Comparison of ENCODE assay signal across 22 cellular contexts in the genomic region with DNA sequence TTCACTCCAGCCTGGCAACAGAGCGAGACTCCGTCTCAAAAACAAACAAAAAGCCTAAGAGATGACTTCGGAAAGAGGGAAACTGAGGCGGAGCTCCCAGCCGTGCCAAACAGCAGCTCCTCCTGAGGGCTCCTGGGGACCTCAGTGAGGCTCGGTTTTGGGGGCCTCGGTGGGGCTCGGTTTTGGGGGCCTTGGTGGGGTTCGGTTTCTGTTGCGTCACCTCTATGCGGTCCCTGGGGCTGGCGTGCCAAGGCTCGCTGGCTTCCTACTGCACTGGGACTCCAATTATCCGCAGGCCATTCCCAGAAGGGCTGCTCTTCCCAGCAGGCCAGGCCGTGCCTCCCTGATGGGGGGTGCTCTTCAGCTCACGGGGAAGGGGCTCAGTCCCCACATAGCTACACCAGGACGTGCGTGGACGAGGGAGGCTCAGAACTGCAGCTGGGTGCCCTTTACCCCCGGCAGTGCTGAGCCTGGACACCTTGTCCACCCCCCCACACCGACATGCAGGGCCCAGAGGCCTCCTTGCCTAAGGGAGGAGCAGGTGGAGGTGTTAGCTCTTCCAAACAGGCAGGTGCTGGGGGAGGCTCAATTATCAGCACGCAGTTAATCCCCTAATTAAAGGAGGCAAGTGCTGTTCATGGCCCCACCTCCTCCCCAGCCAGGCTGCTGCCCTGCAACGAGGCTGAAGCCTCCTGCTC. TPM values are rescaled to one million over a fixed set of nuclear protein-coding genes. Genes with fewer than 3 reads are reported as not detected.
A peak's percentile ranks its signal among the peaks of the same experiment; 100 is the strongest.
DNase-seq lines count a peak whose midpoint lies in the region; ATAC-seq and TF ChIP-seq lines count a peak whose summit lies in the region.
"Had no signal": no experiment of that assay in that cellular context is flagged by ENCODE, and none has a peak within 500 bp of the region (broad histone marks: within the 10 kb centered on the region; RNA-seq: fewer than 3 reads in every experiment).

No MANE protein-coding gene starts in this region.

- ATAC-seq in activated CD8-positive, alpha-beta memory T cell treated with anti-CD3 and anti-CD28 coated beads, Interleukin-2, amount 10 ng/mL, durations not matched to agents 7 days and 5 days: no peak
- ATAC-seq in GM18907 (IDR thresholded peaks at IDR 0.05; ENCODE audit: unreplicated experiment) (no peak), HG02938 (IDR thresholded peaks at IDR 0.05; ENCODE audit: unreplicated experiment) (no peak)

- TF ChIP-seq CTCF in WERI-Rb-1 (IDR thresholded peaks at IDR 0.05; ENCODE audit: low read depth, low read length): no peak

- no peak overlapping the region for H3K14ac ChIP-seq in trophoblast cell (ENCODE audit: low read length)

- no peaks in the 10 kb centered on the region for H3K36me3 Mint-ChIP-seq in activated CD8-positive, alpha-beta memory T cell treated with anti-CD3 and anti-CD28 coated beads, Interleukin-2, amount 10 ng/mL, durations not matched to agents 7 days and 5 days

- no peak overlapping the region for H3K4ac ChIP-seq in trophoblast cell (ENCODE audit: low read depth, low read length)

- H4K12ac ChIP-seq in trophoblast cell (ENCODE audit: low read depth, low read length): no peak overlapping the region

- H3K4me1 Mint-ChIP-seq in activated CD8-positive, alpha-beta memory T cell treated with anti-CD3 and anti-CD28 coated beads, Interleukin-2, amount 10 ng/mL, durations not matched to agents 7 days and 5 days: peaks cover 13% of the 10 kb centered on the region

- H3K27ac Mint-ChIP-seq in activated CD8-positive, alpha-beta memory T cell treated with anti-CD3 and anti-CD28 coated beads, Interleukin-2, amount 10 ng/mL, durations not matched to agents 7 days and 5 days: no peak overlapping the region
- H3K27ac Mint-ChIP-seq: nephron had no signal

- CTCF ChIA-PET in activated CD8-positive, alpha-beta memory T cell treated with anti-CD3 and anti-CD28 coated beads, Interleukin-2, amount 10 ng/mL, durations not matched to agents 7 days and 5 days (lab: Charles Lee): interaction anchor here (1.0 to 6.4 kb wide), 14 partner anchors 10 to 251 kb away, joined by 3 to 58 read pairs (median 6); partner anchors contain the start of genes B3GALT6, SDF4 and UBE2J2

- H3K4me3 Mint-ChIP-seq in activated CD8-positive, alpha-beta memory T cell treated with anti-CD3 and anti-CD28 coated beads, Interleukin-2, amount 10 ng/mL, durations not matched to agents 7 days and 5 days: no peak overlapping the region
- H3K4me3 Mint-ChIP-seq: nephron had no signal

- no peak overlapping the region for H4K91ac ChIP-seq in trophoblast cell (ENCODE audit: low read depth, low read length)

- H2BK120ac ChIP-seq in trophoblast cell (ENCODE audit: insufficient read depth, low read length, poor library complexity): no peak overlapping the region

- H2AFZ ChIP-seq in trophoblast cell (ENCODE audit: insufficient read depth, low read length, poor library complexity): no peak overlapping the region

- DNase-seq in activated CD8-positive, alpha-beta memory T cell treated with anti-CD3 and anti-CD28 coated beads, Interleukin-2, amount 50 U/mL, for 4 hours: peak; percentile 13
- no peak for DNase-seq in activated CD8-positive, alpha-beta memory T cell treated with anti-CD3 and anti-CD28 coated beads, Interleukin-2, amount 10 ng/mL, durations not matched to agents 7 days and 5 days
- DNase-seq in NCI-H1436 treated with DMSO at 0.1 percent for 48 hours (lab: John Stamatoyannopoulos, UW) (peak; percentile 72), WERI-Rb-1 (peak; percentile 48), trophoblast cell (no peak), KBM-7 (no peak)
- DNase-seq: Caco-2; GF-D8; HCEC 1CT; Kasumi-1; NCI-H1694; NK-92 treated with Interleukin-12 subunit alpha and Interleukin-12 subunit beta, amount 100 ng/mL, for 24 hours; stimulated activated CD4-positive, alpha-beta T cell treated with anti-CD3 and anti-CD28 coated beads, Interleukin-2, amount 100 ng/mL, for 24 hours; T-helper 2 cell had no signal

- H3K27me3 Mint-ChIP-seq in activated CD8-positive, alpha-beta memory T cell treated with anti-CD3 and anti-CD28 coated beads, Interleukin-2, amount 10 ng/mL, durations not matched to agents 7 days and 5 days: peaks cover 18% of the 10 kb centered on the region

- H3K4me3 ChIP-seq in WERI-Rb-1 (ENCODE audit: low read depth, low read length): no peak overlapping the region
- H3K4me3 ChIP-seq in trophoblast cell (ENCODE audit: low read depth, low read length): peak overlapping the region; percentile 54
- H3K4me3 ChIP-seq: coronary artery had no signal

- in situ Hi-C loops in KBM-7 (cut with MboI; ENCODE audit: low pct_unique_long_range_greater_than_20kb, low sequenced_read_pairs): no loop called here

- H3K9ac ChIP-seq in trophoblast cell (ENCODE audit: low read length): no peak overlapping the region

- H3K79me2 ChIP-seq in trophoblast cell (ENCODE audit: control insufficient read depth, insufficient read depth, low read length, poor library complexity): no peaks in the 10 kb centered on the region

- H3K9me3 ChIP-seq in WERI-Rb-1 (ENCODE audit: severe bottlenecking): no peaks in the 10 kb centered on the region
- H3K9me3 ChIP-seq in trophoblast cell (ENCODE audit: insufficient read depth, low read depth, low read length): peaks cover 17% of the 10 kb centered on the region
- H3K9me3 ChIP-seq: Caco-2 had no signal

- H3K18ac ChIP-seq in trophoblast cell (ENCODE audit: low read length): no peak overlapping the region

- H3K4me1 ChIP-seq in trophoblast cell (ENCODE audit: control insufficient read depth in 1 of 2, insufficient read depth in 2 of 2, low read length in 2 of 2): peaks cover 7 to 14% of the 10 kb centered on the region in 2 experiments

- no peak overlapping the region for H2BK12ac ChIP-seq in trophoblast cell (ENCODE audit: low read length)

- H3K23ac ChIP-seq in trophoblast cell (ENCODE audit: low read length): no peak overlapping the region

- H3K79me1 ChIP-seq in trophoblast cell (ENCODE audit: low read length): peaks cover 2% of the 10 kb centered on the region

- no peak overlapping the region for H2AK5ac ChIP-seq in trophoblast cell (ENCODE audit: low read length)

- H3K27me3 ChIP-seq in WERI-Rb-1 (ENCODE audit: insufficient read depth, low read depth, severe bottlenecking) (no peaks in the 10 kb centered on the region), trophoblast cell (ENCODE audit: insufficient read depth, low read length) (no peaks in the 10 kb centered on the region)

- no peak overlapping the region for H4K8ac ChIP-seq in trophoblast cell (ENCODE audit: low read depth, low read length)

- no peaks in the 10 kb centered on the region for H3K9me3 Mint-ChIP-seq in activated CD8-positive, alpha-beta memory T cell treated with anti-CD3 and anti-CD28 coated beads, Interleukin-2, amount 10 ng/mL, durations not matched to agents 7 days and 5 days (ENCODE audit: low read depth)
- H3K9me3 Mint-ChIP-seq: nephron had no signal

- H2BK5ac ChIP-seq in trophoblast cell (ENCODE audit: low read depth, low read length, poor library complexity): no peak overlapping the region

- H3K27ac ChIP-seq in WERI-Rb-1 (no peak overlapping the region), trophoblast cell (ENCODE audit: low read depth, low read length) (no peak overlapping the region)
- H3K27ac ChIP-seq: coronary artery had no signal

- no CpG with 5 or more reads among the region's 23 CpGs for WGBS in trophoblast cell (ENCODE audit: extremely low coverage, insufficient coverage, insufficient read length)

- no peak overlapping the region for H3K4me2 ChIP-seq in trophoblast cell (ENCODE audit: low read length)

- H3K36me3 ChIP-seq in WERI-Rb-1 (no peaks in the 10 kb centered on the region), trophoblast cell (ENCODE audit: control insufficient read depth in 1 of 2, insufficient read depth in 2 of 2, low read length in 2 of 2) (no peaks in the 10 kb centered on the region)

RNA-seq across cellular contexts. Expression of gene C1orf159, which starts 5.1 kb away (rescaled TPM):
- total RNA-seq in activated CD8-positive, alpha-beta memory T cell treated with anti-CD3 and anti-CD28 coated beads, Interleukin-2, amount 10 ng/mL, durations not matched to agents 7 days and 5 days: 10 to 100 TPM; 22.9 to 23.6 TPM
- 12.1 and 12.5 TPM in 2 replicates for polyA plus RNA-seq in trophoblast cell (2013)

RNA-seq across cellular contexts. Expression of gene RNF223, which starts 46.9 kb away (rescaled TPM):
- total RNA-seq in activated CD8-positive, alpha-beta memory T cell treated with anti-CD3 and anti-CD28 coated beads, Interleukin-2, amount 10 ng/mL, durations not matched to agents 7 days and 5 days: not detected
- 3.2 and 3.4 TPM in 2 replicates for polyA plus RNA-seq in trophoblast cell (2013)
- total RNA-seq: frontal cortex, lung microvascular endothelial cell had no signal
- polyA plus RNA-seq: AG04450 had no signal

RNA-seq across cellular contexts. Expression of gene TTLL10, which starts 52.7 kb away (rescaled TPM):
- total RNA-seq in activated CD8-positive, alpha-beta memory T cell treated with anti-CD3 and anti-CD28 coated beads, Interleukin-2, amount 10 ng/mL, durations not matched to agents 7 days and 5 days: not detected
- polyA plus RNA-seq in trophoblast cell (2013): not detected in 2 replicates
- total RNA-seq: astrocyte, frontal cortex, lung microvascular endothelial cell had no signal
- polyA plus RNA-seq: AG04450 had no signal

Comparison
In these comparisons a context has a peak if more than half of its experiments do, and no peak if none do; other contexts are left out.
1. DNase-seq: peak in activated CD8-positive, alpha-beta memory T cell treated with anti-CD3 and anti-CD28 coated beads, Interleukin-2, amount 50 U/mL, for 4 hours (single experiment), NCI-H1436 treated with DMSO at 0.1 percent for 48 hours (single experiment) and WERI-Rb-1 (single experiment); none in activated CD8-positive, alpha-beta memory T cell treated with anti-CD3 and anti-CD28 coated beads, Interleukin-2, amount 10 ng/mL, durations not matched to agents 7 days and 5 days (single experiment), trophoblast cell (0 of 2) and KBM-7 (single experiment).